ENCODE assay signal across 32 cellular contexts in genomic region chr5:39006650-39007049, GRCh38.
"Had no signal": no experiment of that assay in that cellular context is flagged by ENCODE, and none has a peak within 500 bp of the region (broad histone marks: within the 10 kb centered on the region; RNA-seq: fewer than 3 reads in every experiment).

No MANE protein-coding gene starts in this region.

- H3K36me3 ChIP-seq: breast epithelium had no signal

- H3K27ac ChIP-seq: ascending aorta, breast epithelium, cardiac muscle cell, coronary artery, esophagus muscularis mucosa, foreskin keratinocyte, gastroesophageal sphincter had no signal

- ATAC-seq: activated CD4-positive, alpha-beta T cell treated with anti-CD3 and anti-CD28 coated beads for 36 hours; activated CD8-positive, alpha-beta memory T cell treated with anti-CD3 and anti-CD28 coated beads, Interleukin-2, amount 10 ng/mL, durations not matched to agents 7 days and 5 days; activated CD8-positive, alpha-beta T cell treated with anti-CD3 and anti-CD28 coated beads, Interleukin-2, amount 10 ng/mL, durations not matched to agents 7 days and 5 days; foreskin keratinocyte; gastroesophageal sphincter; T-cell had no signal

- H3K9me3 Mint-ChIP-seq: activated naive CD4-positive, alpha-beta T cell treated with anti-CD3 and anti-CD28 coated beads, Interleukin-2, amount 50 U/mL, for 24 hours had no signal

- H3K27me3 Mint-ChIP-seq: activated CD4-positive, alpha-beta memory T cell treated with anti-CD3 and anti-CD28 coated beads for 36 hours; activated CD4-positive, alpha-beta T cell treated with anti-CD3 and anti-CD28 coated beads for 36 hours; activated CD4-positive, alpha-beta T cell treated with anti-CD3 and anti-CD28 coated beads, Interleukin-2, amount 10 ng/mL, durations not matched to agents 24 days and 14 days; activated CD8-positive, alpha-beta memory T cell treated with anti-CD3 and anti-CD28 coated beads, Interleukin-2, amount 10 ng/mL, durations not matched to agents 7 days and 5 days; activated naive CD4-positive, alpha-beta T cell treated with anti-CD3 and anti-CD28 coated beads, Interleukin-2, amount 50 U/mL, for 24 hours; activated naive CD8-positive, alpha-beta T cell treated with anti-CD3 and anti-CD28 coated beads, Interleukin-2, amount 10 ng/mL, durations not matched to agents 7 days and 5 days; brain; dendritic cell treated with granulocyte-macrophage colony-stimulating factor and Interleukin-4, amounts not matched to agents 40 ng/mL and 50 ng/mL, for 4 days; T-cell had no signal

- H3K9me3 ChIP-seq: esophagus muscularis mucosa, gastroesophageal sphincter had no signal

- H3K4me3 ChIP-seq: ascending aorta, breast epithelium, cardiac muscle cell, coronary artery, dorsolateral prefrontal cortex, esophagus muscularis mucosa, gastroesophageal sphincter, heart right ventricle had no signal

- H3K4me3 Mint-ChIP-seq: activated CD4-positive, alpha-beta memory T cell treated with anti-CD3 and anti-CD28 coated beads for 36 hours; activated CD4-positive, alpha-beta T cell treated with anti-CD3 and anti-CD28 coated beads for 36 hours; activated CD4-positive, alpha-beta T cell treated with anti-CD3 and anti-CD28 coated beads, Interleukin-2, amount 10 ng/mL, durations not matched to agents 24 days and 14 days; activated CD8-positive, alpha-beta memory T cell treated with anti-CD3 and anti-CD28 coated beads, Interleukin-2, amount 10 ng/mL, durations not matched to agents 7 days and 5 days; activated CD8-positive, alpha-beta T cell treated with anti-CD3 and anti-CD28 coated beads, Interleukin-2, amount 10 ng/mL, durations not matched to agents 7 days and 5 days; activated naive CD4-positive, alpha-beta T cell treated with anti-CD3 and anti-CD28 coated beads for 36 hours; activated naive CD4-positive, alpha-beta T cell treated with anti-CD3 and anti-CD28 coated beads, Interleukin-2, amount 50 U/mL, for 24 hours; activated naive CD8-positive, alpha-beta T cell treated with anti-CD3 and anti-CD28 coated beads, Interleukin-2, amount 10 ng/mL, durations not matched to agents 7 days and 5 days; activated T-helper 1 cell treated with anti-CD3 and anti-CD28 coated beads, Interleukin-12 subunit alpha, Interleukin-12 subunit beta, Interleukin-2, Interleukin-4 antibody, amounts not matched to agents 30 ng/mL and 10 ng/mL and 1 ng/mL, durations not matched to agents 14 hours and 24 hours and 36 hours; brain; dendritic cell treated with granulocyte-macrophage colony-stimulating factor and Interleukin-4, amounts not matched to agents 40 ng/mL and 50 ng/mL, for 4 days; endodermal cell; T-cell; T-helper 1 cell treated with Interleukin-12 subunit alpha and Interleukin-12 subunit beta and Interleukin-4 antibody, amounts not matched to agents 30 μg/mL and 1 μg/mL, for 36 hours had no signal

- H3K27ac Mint-ChIP-seq: activated CD4-positive, alpha-beta memory T cell treated with anti-CD3 and anti-CD28 coated beads for 36 hours; activated CD4-positive, alpha-beta T cell treated with anti-CD3 and anti-CD28 coated beads for 36 hours; activated CD4-positive, alpha-beta T cell treated with anti-CD3 and anti-CD28 coated beads, Interleukin-2, amount 10 ng/mL, durations not matched to agents 24 days and 14 days; activated CD8-positive, alpha-beta T cell treated with anti-CD3 and anti-CD28 coated beads, Interleukin-2, amount 10 ng/mL, durations not matched to agents 7 days and 5 days; activated naive CD4-positive, alpha-beta T cell treated with anti-CD3 and anti-CD28 coated beads for 36 hours; activated naive CD8-positive, alpha-beta T cell treated with anti-CD3 and anti-CD28 coated beads, Interleukin-2, amount 10 ng/mL, durations not matched to agents 7 days and 5 days; activated T-helper 1 cell treated with anti-CD3 and anti-CD28 coated beads, Interleukin-12 subunit alpha, Interleukin-12 subunit beta, Interleukin-2, Interleukin-4 antibody, amounts not matched to agents 30 ng/mL and 10 ng/mL and 1 ng/mL, durations not matched to agents 14 hours and 24 hours and 36 hours; activated T-helper 2 cell treated with anti-CD3 and anti-CD28 coated beads, Interferon-gamma antibody, Interleukin-2, Interleukin-4, amounts not matched to agents 10 μg/mL and 5 μg/mL and 100 μg/mL, durations not matched to agents 14 hours and 24 hours and 36 hours; brain; dendritic cell treated with granulocyte-macrophage colony-stimulating factor and Interleukin-4, amounts not matched to agents 40 ng/mL and 50 ng/mL, for 4 days; endodermal cell; T-helper 1 cell treated with Interleukin-12 subunit alpha and Interleukin-12 subunit beta and Interleukin-4 antibody, amounts not matched to agents 30 μg/mL and 1 μg/mL, for 36 hours had no signal

- DNase-seq: activated CD4-positive, alpha-beta memory T cell treated with anti-CD3 and anti-CD28 coated beads for 36 hours; activated CD4-positive, alpha-beta T cell treated with anti-CD3 and anti-CD28 coated beads for 36 hours; activated CD4-positive, alpha-beta T cell treated with anti-CD3 and anti-CD28 coated beads, Interleukin-2, amount 10 ng/mL, durations not matched to agents 24 days and 14 days; activated CD4-positive, CD25-positive, alpha-beta regulatory T cell; activated CD4-positive, CD25-positive, alpha-beta regulatory T cell treated with anti-CD3 and anti-CD28 coated beads, Interleukin-2, amount 50 U/mL, for 72 hours; activated CD8-positive, alpha-beta memory T cell treated with anti-CD3 and anti-CD28 coated beads, Interleukin-2, amount 10 ng/mL, durations not matched to agents 7 days and 5 days; activated CD8-positive, alpha-beta memory T cell treated with anti-CD3 and anti-CD28 coated beads, Interleukin-2, amount 50 U/mL, for 4 hours; activated CD8-positive, alpha-beta T cell treated with anti-CD3 and anti-CD28 coated beads, Interleukin-2, amount 10 ng/mL, durations not matched to agents 7 days and 5 days; activated effector memory CD4-positive, alpha-beta T cell treated with anti-CD3 and anti-CD28 coated beads, Interleukin-2, amount 50 U/mL, for 16 hours; activated naive CD4-positive, alpha-beta T cell treated with anti-CD3 and anti-CD28 coated beads for 36 hours; activated naive CD8-positive, alpha-beta T cell treated with anti-CD3 and anti-CD28 coated beads, Interleukin-2, amount 10 ng/mL, durations not matched to agents 7 days and 5 days; activated T-cell treated with anti-CD3 and anti-CD28 coated beads, Interleukin-2, amount 50 U/mL, for 1 hour; activated T-cell treated with anti-CD3 and anti-CD28 coated beads, Interleukin-2, amount 50 U/mL, for 48 hours; central memory CD4-positive, alpha-beta T cell; dorsolateral prefrontal cortex; effector memory CD4-positive, alpha-beta T cell; endodermal cell; foreskin keratinocyte; heart right ventricle; T-cell had no signal

- H3K27me3 ChIP-seq: ascending aorta, breast epithelium, cardiac muscle cell, dorsolateral prefrontal cortex, esophagus muscularis mucosa, foreskin keratinocyte, gastroesophageal sphincter, heart right ventricle had no signal

- H3K4me1 ChIP-seq: ascending aorta, breast epithelium, foreskin keratinocyte had no signal

- H3K4me1 Mint-ChIP-seq: brain, endodermal cell had no signal
